17 cellular contexts compared by ENCODE assay signal in genomic region chr15:71335591-71335990, GRCh38.
"Had no signal": no experiment of that assay in that cellular context is flagged by ENCODE, and none has a peak within 500 bp of the region (broad histone marks: within the 10 kb centered on the region; RNA-seq: fewer than 3 reads in every experiment).

No MANE protein-coding gene starts in this region.

- H3K4me3 ChIP-seq: lung, thyroid gland had no signal

- ATAC-seq: activated T-helper 17 cell treated with anti-CD3 and anti-CD28 coated beads, Interleukin-2, amount 50 U/mL, for 72 hours; esophagus mucosa; stimulated activated effector memory CD8-positive, alpha-beta T cell treated with anti-CD3 and anti-CD28 coated beads, Interleukin-12 subunit alpha, Interleukin-12 subunit beta, amount 100 ng/mL, for 72 hours had no signal

- H3K27ac ChIP-seq: parathyroid adenoma, thyroid gland, VCaP had no signal

- H3K27me3 ChIP-seq: thyroid gland had no signal

- H3K9me3 ChIP-seq: thyroid gland had no signal

- H3K4me1 ChIP-seq: parathyroid adenoma had no signal

- H2AFZ ChIP-seq: parathyroid adenoma had no signal

- DNase-seq: activated CD4-positive, alpha-beta T cell treated with anti-CD3 and anti-CD28 coated beads for 1 hour; activated CD4-positive, alpha-beta T cell treated with anti-CD3 and anti-CD28 coated beads, Interleukin-2, amount 50 U/mL, for 4 hours; activated naive CD4-positive, alpha-beta T cell treated with anti-CD3 and anti-CD28 coated beads for 36 hours; head of caudate nucleus; midbrain; naive B cell; T-helper 1 cell; T1000; thyroid gland had no signal

- H3K36me3 ChIP-seq: thyroid gland had no signal

- H3K79me2 ChIP-seq: parathyroid adenoma had no signal

- FAIRE-seq: colon, urothelium cell line had no signal

- H3K9ac ChIP-seq: parathyroid adenoma had no signal
